In the genomic region with DNA sequence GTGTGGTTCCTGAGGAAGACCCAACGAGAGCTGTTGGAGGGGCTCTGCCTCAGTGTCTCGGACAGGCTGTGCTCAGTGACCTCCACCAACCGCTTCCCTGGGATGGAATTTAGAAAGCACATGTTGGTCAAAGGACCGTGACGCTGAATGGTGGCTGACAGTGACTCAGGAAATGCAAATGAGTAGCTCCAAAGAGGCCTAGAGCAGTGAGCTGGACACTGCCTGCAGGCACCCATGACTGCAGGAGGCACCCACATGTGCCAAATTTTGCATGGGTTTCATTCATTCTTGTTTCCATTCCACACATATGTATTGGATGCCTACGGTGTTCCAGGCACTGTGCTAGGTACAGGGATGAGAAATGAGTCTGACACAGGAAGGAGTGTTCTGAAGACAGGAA, we compare ENCODE assay signal across 24 cellular contexts.
"Had no signal": no experiment of that assay in that cellular context is flagged by ENCODE, and none has a peak within 500 bp of the region (broad histone marks: within the 10 kb centered on the region; RNA-seq: fewer than 3 reads in every experiment).

No MANE protein-coding gene starts in this region.

- ATAC-seq: heart left ventricle; left cardiac atrium; left lobe of liver; lower lobe of right lung; natural killer cell; right cardiac atrium; stimulated activated effector memory CD8-positive, alpha-beta T cell treated with anti-CD3 and anti-CD28 coated beads, Interleukin-12 subunit alpha, Interleukin-12 subunit beta, amount 100 ng/mL, for 72 hours had no signal

- H3K9ac ChIP-seq: parathyroid adenoma had no signal

- H2AFZ ChIP-seq: parathyroid adenoma had no signal

- H3K36me3 ChIP-seq: heart left ventricle, lower lobe of right lung, sigmoid colon, spleen, suprapubic skin, thoracic aorta, tibial artery, uterus had no signal

- H3K27me3 ChIP-seq: heart left ventricle, sigmoid colon, tibial artery, uterus had no signal

- H3K4me1 ChIP-seq: lower lobe of right lung, parathyroid adenoma, spleen, tibial artery, uterus had no signal

- FAIRE-seq: small intestine had no signal

- H3K27ac ChIP-seq: heart left ventricle, lower lobe of right lung, parathyroid adenoma, sigmoid colon, spleen, suprapubic skin, thoracic aorta, tibial artery, uterus had no signal

- DNase-seq: heart left ventricle; islet precursor cell; left cardiac atrium; lower lobe of right lung; mammary epithelial cell; mesenchymal stem cell; naive B cell; natural killer cell; nephron progenitor cell; nucleus accumbens; retina; right cardiac atrium; sigmoid colon; small intestine; stimulated activated CD4-positive, alpha-beta T cell treated with anti-CD3 and anti-CD28 coated beads, Interleukin-4, amount 100 ng/mL, for 24 hours; stimulated activated naive CD4-positive, alpha-beta T cell; tibial artery; uterus had no signal

- H3K9me3 ChIP-seq: heart left ventricle, lower lobe of right lung, sigmoid colon, spleen, suprapubic skin, thoracic aorta, tibial artery, uterus had no signal

- H3K4me3 ChIP-seq: heart left ventricle, lower lobe of right lung, sigmoid colon, spleen, suprapubic skin, thoracic aorta, tibial artery, uterus had no signal
